In genomic region chr16:10744370-10745030, GRCh38 we compare ENCODE assay signal across 8 cellular contexts. TPM values are rescaled to one million over a fixed set of nuclear protein-coding genes. Genes with fewer than 3 reads are reported as not detected.
A peak's percentile ranks its signal among the peaks of the same experiment; 100 is the strongest.
DNase-seq lines count a peak whose midpoint lies in the region; ATAC-seq, FAIRE-seq and TF ChIP-seq lines count a peak whose summit lies in the region.

No MANE protein-coding gene starts in this region.

- H3K27me3 ChIP-seq in H7 (ENCODE audit: control insufficient read depth, insufficient read depth, low read length) = no peaks in the 10 kb centered on the region
- no peaks in the 10 kb centered on the region for H3K27me3 ChIP-seq in adipocyte (replicated peaks; ENCODE audit: control insufficient read depth, insufficient read depth, low read length)

- DNase-seq in A549 (ENCODE audit: low read depth in 1 of 2, low spot score in 1 of 2) (peak in 1 of 2 experiments; percentile 25), H7 (no peak), adipocyte (ENCODE audit: low read depth) (no peak), Ammon's horn (ENCODE audit: low spot score) (no peak), NCI-H510A treated with DMSO at 0.1 percent for 48 hours (lab: John Stamatoyannopoulos, UW) (no peak), GM19238 (ENCODE audit: insufficient read length, low spot score) (no peak)
- DNase-seq in stimulated activated naive CD8-positive, alpha-beta T cell treated with anti-CD3 and anti-CD28 coated beads, Interleukin-15, amount 100 ng/mL, for 72 hours = no peak

- WGBS in A549 (ENCODE audit: missing lambda C conversion rate) = 37% methylated on average over 17 of the region's 17 CpGs

- no peak for TF ChIP-seq RAD21 in A549 (conservative IDR thresholded peaks at IDR 0.05 in 1 of 2, IDR thresholded peaks at IDR 0.05 in 1 of 2)

- H3K4me2 ChIP-seq in A549 = peak overlapping the region; percentile 84

- H3K27ac Mint-ChIP-seq in stimulated activated naive CD8-positive, alpha-beta T cell treated with anti-CD3 and anti-CD28 coated beads, Interleukin-15, amount 100 ng/mL, for 72 hours = peak overlapping the region; percentile 96 to 99

- CTCF ChIA-PET in A549 (lab: Yijun Ruan, JAX) = interaction anchor here (0.6 to 2.0 kb wide), 5 partner anchors 13 to 230 kb away, joined by 3 to 6 read pairs (median 5); no protein-coding TSS in a partner anchor

- peak; percentile 25 to 35; a peak in 5 of 6 replicates for ATAC-seq in A549
- no peak for ATAC-seq in stimulated activated naive CD8-positive, alpha-beta T cell treated with anti-CD3 and anti-CD28 coated beads, Interleukin-15, amount 100 ng/mL, for 72 hours

- no peak for TF ChIP-seq EP300 in A549 (IDR thresholded peaks at IDR 0.05)

- H3K4me1 ChIP-seq in A549 = peaks cover 12% of the 10 kb centered on the region; the same call in 1 of the 3 replicates
- peaks cover 19% of the 10 kb centered on the region for H3K4me1 ChIP-seq in adipocyte (ENCODE audit: control insufficient read depth, insufficient read depth, low read length)

- no peak for FAIRE-seq in A549 (lab: Jason Lieb, UNC)

- H3K36me3 ChIP-seq in H7 (replicated peaks; ENCODE audit: control insufficient read depth, insufficient read depth, low read length) (peaks cover 3% of the 10 kb centered on the region; the same call in 1 of the 2 replicates), adipocyte (ENCODE audit: control insufficient read depth, insufficient read depth, low read length, severe bottlenecking) (no peaks in the 10 kb centered on the region)

- POLR2A ChIA-PET in A549 (lab: Yijun Ruan, JAX) = interaction anchor here (0.6 to 1.8 kb wide), 28 partner anchors 8 to 1777 kb away, joined by 3 to 13 read pairs (median 4); partner anchors contain the start of genes ATF7IP2, DEXI, HAPSTR1 and SOCS1

- H3K9me3 Mint-ChIP-seq in stimulated activated naive CD8-positive, alpha-beta T cell treated with anti-CD3 and anti-CD28 coated beads, Interleukin-15, amount 100 ng/mL, for 72 hours = no peaks in the 10 kb centered on the region

- TF ChIP-seq POLR2A in A549 (IDR thresholded peaks at IDR 0.05; ENCODE audit: low read length) = no peak

- no peak for TF ChIP-seq CTCF in A549 (IDR thresholded peaks at IDR 0.05)

- peak overlapping the region; percentile 80 for H3K9ac ChIP-seq in adipocyte (ENCODE audit: low read length)

- no peaks in the 10 kb centered on the region for H3K27me3 Mint-ChIP-seq in stimulated activated naive CD8-positive, alpha-beta T cell treated with anti-CD3 and anti-CD28 coated beads, Interleukin-15, amount 100 ng/mL, for 72 hours

- H3K4me3 Mint-ChIP-seq in stimulated activated naive CD8-positive, alpha-beta T cell treated with anti-CD3 and anti-CD28 coated beads, Interleukin-15, amount 100 ng/mL, for 72 hours = peak overlapping the region; percentile 85 to 91

- peak overlapping the region; percentile 70 to 95 for H3K27ac ChIP-seq in A549

- H3K4me3 ChIP-seq in A549 (peak overlapping the region; percentile 46), H7 (ENCODE audit: insufficient read depth, low read depth, low read length) (peak overlapping the region; percentile 45), adipocyte (ENCODE audit: low read length) (peak overlapping the region; percentile 78), iPS-18c (ENCODE audit: insufficient read depth, low read depth, low read length) (peak overlapping the region; percentile 45)

- no peaks in the 10 kb centered on the region for H3K9me3 ChIP-seq in A549
- no peaks in the 10 kb centered on the region for H3K9me3 ChIP-seq in adipocyte (ENCODE audit: control insufficient read depth, low read length)
- H3K9me3 ChIP-seq in iPS-18c (ENCODE audit: control insufficient read depth, insufficient read depth, low read length) = no peaks in the 10 kb centered on the region

- peaks cover 72% of the 10 kb centered on the region for H3K4me1 Mint-ChIP-seq in stimulated activated naive CD8-positive, alpha-beta T cell treated with anti-CD3 and anti-CD28 coated beads, Interleukin-15, amount 100 ng/mL, for 72 hours

TF ChIP-seq in A549, 52 proteins besides CTCF, POLR2A, EP300 and RAD21:
- TF ChIP-seq BHLHE40 (IDR thresholded peaks at IDR 0.05; ENCODE audit: low read depth, low read length) (no peak), CHD4 (IDR thresholded peaks at IDR 0.05; ENCODE audit: borderline replicate concordance) (no peak), RARB (CRISPR knock-in tag; IDR thresholded peaks at IDR 0.05) (no peak), HOXB13 (CRISPR knock-in tag; IDR thresholded peaks at IDR 0.05; ENCODE audit: low read depth) (no peak), EHF (CRISPR knock-in tag; IDR thresholded peaks at IDR 0.05) (no peak), ATOH8 (CRISPR knock-in tag; IDR thresholded peaks at IDR 0.05; ENCODE audit: low read depth) (no peak), HDAC2 (IDR thresholded peaks at IDR 0.05) (no peak)
- TF ChIP-seq, protein P1, sequence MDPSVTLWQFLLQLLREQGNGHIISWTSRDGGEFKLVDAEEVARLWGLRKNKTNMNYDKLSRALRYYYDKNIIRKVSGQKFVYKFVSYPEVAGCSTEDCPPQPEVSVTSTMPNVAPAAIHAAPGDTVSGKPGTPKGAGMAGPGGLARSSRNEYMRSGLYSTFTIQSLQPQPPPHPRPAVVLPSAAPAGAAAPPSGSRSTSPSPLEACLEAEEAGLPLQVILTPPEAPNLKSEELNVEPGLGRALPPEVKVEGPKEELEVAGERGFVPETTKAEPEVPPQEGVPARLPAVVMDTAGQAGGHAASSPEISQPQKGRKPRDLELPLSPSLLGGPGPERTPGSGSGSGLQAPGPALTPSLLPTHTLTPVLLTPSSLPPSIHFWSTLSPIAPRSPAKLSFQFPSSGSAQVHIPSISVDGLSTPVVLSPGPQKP (IDR thresholded peaks at IDR 0.05; ENCODE audit: low read depth, low read length) = no peak

RNA-seq across cellular contexts. Expression of gene NUBP1, which starts 0.9 kb away (rescaled TPM):
- polyA plus RNA-seq in A549 (2011; rRNA removed) (33.9 and 34.1 TPM in 2 replicates), A549 (2017; fragmentation: RNase III; extraction: RNeasy Plus Mini Kit Qiagen cat#74134 plus additional on column Dnase treatment) (49.9 to 56.0 TPM (median 53.4 TPM) in 3 replicates)
- polyA plus RNA-seq in A549 (2012; cell fraction: cytosol; rRNA removed) = 54.2 and 58.5 TPM in 2 replicates
- 32.3 and 36.8 TPM in 2 replicates for polyA plus RNA-seq in A549 (2012; cell fraction: nucleus; rRNA removed)
- 11.3 and 19.2 TPM in 2 replicates for polyA minus RNA-seq in A549 (2011; rRNA and poly(A)+ RNA removed)
- 21.3 and 30.3 TPM in 2 replicates for total RNA-seq in H7 (2014; rRNA removed; shearing (Covaris generic))

RNA-seq across cellular contexts. Expression of gene TEKT5, which starts 49.8 kb away (rescaled TPM):
- 0.12 and 0.14 TPM in 2 replicates for polyA plus RNA-seq in A549 (2011; rRNA removed)
- polyA plus RNA-seq in A549 (2012; cell fraction: cytosol; rRNA removed) = 0.03 and 0.05 TPM in 2 replicates
- polyA plus RNA-seq in A549 (2012; cell fraction: nucleus; rRNA removed) = 0.10 and 0.16 TPM in 2 replicates
- 0.09 TPM in 1 of 3 replicates, not detected in the others for polyA plus RNA-seq in A549 (2017; fragmentation: RNase III; extraction: RNeasy Plus Mini Kit Qiagen cat#74134 plus additional on column Dnase treatment)
- polyA minus RNA-seq in A549 (2011; rRNA and poly(A)+ RNA removed) = 0.24 and 0.58 TPM in 2 replicates
- total RNA-seq in H7 (2014; rRNA removed; shearing (Covaris generic)) = 0.31 TPM in 1 of 2 replicates, not detected in the other
